Comparison of ENCODE assay signal across 9 cellular contexts in the genomic region with DNA sequence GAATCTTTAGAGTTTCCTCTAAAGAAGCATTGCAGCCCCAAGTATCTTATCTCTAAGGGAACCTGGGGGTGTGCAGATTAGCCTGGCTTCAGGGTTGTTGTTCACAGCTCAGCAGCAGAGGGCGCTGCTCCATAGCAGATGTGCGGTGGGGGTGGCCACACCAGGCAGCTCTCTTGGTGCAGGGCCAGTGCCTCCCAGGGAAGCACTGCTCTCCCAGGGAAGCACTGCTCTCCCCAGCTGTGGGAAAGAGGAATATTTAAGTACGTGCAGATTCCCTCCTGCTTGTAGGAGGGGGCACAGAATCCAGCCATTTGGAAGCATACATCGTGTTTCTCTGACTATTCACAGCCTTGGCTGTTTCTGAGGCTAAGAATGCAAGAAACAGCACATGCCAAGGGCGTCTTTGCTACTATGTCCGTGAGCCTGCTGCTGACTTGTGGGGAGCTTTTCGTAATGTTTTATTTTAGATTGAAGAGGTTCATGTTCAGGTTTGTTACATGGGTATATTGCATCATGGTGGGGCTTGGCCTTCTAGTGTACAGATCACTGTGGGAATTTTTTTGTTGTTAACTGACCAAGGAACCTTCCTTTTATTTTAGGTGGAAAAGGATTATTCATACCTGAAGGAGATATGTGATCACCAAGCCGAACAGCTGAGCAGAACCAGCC.
DNase-seq lines count a peak whose midpoint lies in the region; ATAC-seq and TF ChIP-seq lines count a peak whose summit lies in the region.
"Had no signal": no experiment of that assay in that cellular context is flagged by ENCODE, and none has a peak within 500 bp of the region (broad histone marks: within the 10 kb centered on the region; RNA-seq: fewer than 3 reads in every experiment).

No MANE protein-coding gene starts in this region.

- DNase-seq in DMS53 (lab: John Stamatoyannopoulos, UW) = peak; percentile 78
- peak; percentile 80 for DNase-seq in NCI-H748 treated with DMSO at 0.1 percent for 48 hours (lab: John Stamatoyannopoulos, UW)
- peak; percentile 87 for DNase-seq in activated CD4-positive, alpha-beta memory T cell treated with anti-CD3 and anti-CD28 coated beads for 36 hours
- DNase-seq in dorsolateral prefrontal cortex = peak; percentile 70 to 94 (median 92)
- peak; percentile 85 for DNase-seq in lower lobe of right lung
- peak; percentile 69 for DNase-seq in stimulated activated CD8-positive, alpha-beta memory T cell treated with anti-CD3 and anti-CD28 coated beads, Interleukin-12 subunit alpha, Interleukin-12 subunit beta, amount 100 ng/mL, for 1 hour (ENCODE audit: low read depth)

- ATAC-seq in HG03103 (IDR thresholded peaks at IDR 0.05; ENCODE audit: low read depth, unreplicated experiment) (peak; percentile 61), lower lobe of right lung (peak; percentile 96 to 97), HG03442 (IDR thresholded peaks at IDR 0.05; ENCODE audit: unreplicated experiment) (no peak)

- CTCF ChIA-PET in activated CD4-positive, alpha-beta memory T cell treated with anti-CD3 and anti-CD28 coated beads for 36 hours (lab: Charles Lee) = interaction anchor here (0.8 to 7.2 kb wide), 21 partner anchors 8 to 238 kb away, joined by 3 to 47 read pairs (median 5); no protein-coding TSS in a partner anchor

- no peaks in the 10 kb centered on the region for H3K4me1 ChIP-seq in lower lobe of right lung

- H3K4me3 ChIP-seq in dorsolateral prefrontal cortex (peak overlapping the region in 9 of 59 donors; percentile 2 to 35 (median 16)), lower lobe of right lung (no peak overlapping the region)

- H3K4me1 Mint-ChIP-seq in activated CD4-positive, alpha-beta memory T cell treated with anti-CD3 and anti-CD28 coated beads for 36 hours (ENCODE audit: low read depth) = peaks cover 20% of the 10 kb centered on the region

- POLR2A ChIA-PET in activated CD4-positive, alpha-beta memory T cell treated with anti-CD3 and anti-CD28 coated beads for 36 hours (lab: Charles Lee) = interaction anchor here (0.6 kb wide), 1 partner anchor 106 kb away, joined by 3 read pairs; no protein-coding TSS in a partner anchor

- H3K27ac ChIP-seq in dorsolateral prefrontal cortex (peak overlapping the region; percentile 2 to 95 (median 84)), lower lobe of right lung (no peak overlapping the region)

- H3K36me3 ChIP-seq in lower lobe of right lung = peaks cover 21% of the 10 kb centered on the region

- no peaks in the 10 kb centered on the region for H3K27me3 Mint-ChIP-seq in activated CD4-positive, alpha-beta memory T cell treated with anti-CD3 and anti-CD28 coated beads for 36 hours
- H3K27me3 Mint-ChIP-seq: activated naive CD8-positive, alpha-beta T cell had no signal

- no peak overlapping the region for H3K27ac Mint-ChIP-seq in activated CD4-positive, alpha-beta memory T cell treated with anti-CD3 and anti-CD28 coated beads for 36 hours
- H3K27ac Mint-ChIP-seq: activated naive CD8-positive, alpha-beta T cell had no signal

- H3K36me3 Mint-ChIP-seq in activated CD4-positive, alpha-beta memory T cell treated with anti-CD3 and anti-CD28 coated beads for 36 hours = peaks cover 2% of the 10 kb centered on the region
- H3K36me3 Mint-ChIP-seq: activated naive CD8-positive, alpha-beta T cell had no signal

- H3K9me3 ChIP-seq in lower lobe of right lung = no peaks in the 10 kb centered on the region

- peak; percentile 58 to 98 (median 93) for TF ChIP-seq CTCF in dorsolateral prefrontal cortex (IDR thresholded peaks at IDR 0.05 in 54 of 56, conservative IDR thresholded peaks at IDR 0.05 in 2 of 56; ENCODE audit: low read depth in 1 of 56, partially characterized antibody in 56 of 56)
- TF ChIP-seq CTCF in lower lobe of right lung (IDR thresholded peaks at IDR 0.05) = peak; percentile 77

- intact Hi-C loops in activated CD4-positive, alpha-beta memory T cell treated with anti-CD3 and anti-CD28 coated beads for 36 hours (cut with micrococcal nuclease) = loop anchor here (1.0 to 5.0 kb wide), 3 partner anchors 93 to 235 kb away; no protein-coding TSS in a partner anchor
- intact Hi-C loops in dorsolateral prefrontal cortex (cut with DNase I) (loop anchor here (2.0 to 10.0 kb wide), 5 partner anchors 40 to 235 kb away; a partner anchor contains a TSS), lower lobe of right lung (cut with DNase I) (no loop called here)

- H3K27me3 ChIP-seq in dorsolateral prefrontal cortex (no peaks in the 10 kb centered on the region), lower lobe of right lung (ENCODE audit: low read depth) (no peaks in the 10 kb centered on the region)

- H3K4me3 Mint-ChIP-seq in activated CD4-positive, alpha-beta memory T cell treated with anti-CD3 and anti-CD28 coated beads for 36 hours = no peak overlapping the region
- H3K4me3 Mint-ChIP-seq: activated naive CD8-positive, alpha-beta T cell had no signal

- H3K9me3 Mint-ChIP-seq in activated CD4-positive, alpha-beta memory T cell treated with anti-CD3 and anti-CD28 coated beads for 36 hours = no peaks in the 10 kb centered on the region
